8 cellular contexts compared by ENCODE assay signal in the genomic region with DNA sequence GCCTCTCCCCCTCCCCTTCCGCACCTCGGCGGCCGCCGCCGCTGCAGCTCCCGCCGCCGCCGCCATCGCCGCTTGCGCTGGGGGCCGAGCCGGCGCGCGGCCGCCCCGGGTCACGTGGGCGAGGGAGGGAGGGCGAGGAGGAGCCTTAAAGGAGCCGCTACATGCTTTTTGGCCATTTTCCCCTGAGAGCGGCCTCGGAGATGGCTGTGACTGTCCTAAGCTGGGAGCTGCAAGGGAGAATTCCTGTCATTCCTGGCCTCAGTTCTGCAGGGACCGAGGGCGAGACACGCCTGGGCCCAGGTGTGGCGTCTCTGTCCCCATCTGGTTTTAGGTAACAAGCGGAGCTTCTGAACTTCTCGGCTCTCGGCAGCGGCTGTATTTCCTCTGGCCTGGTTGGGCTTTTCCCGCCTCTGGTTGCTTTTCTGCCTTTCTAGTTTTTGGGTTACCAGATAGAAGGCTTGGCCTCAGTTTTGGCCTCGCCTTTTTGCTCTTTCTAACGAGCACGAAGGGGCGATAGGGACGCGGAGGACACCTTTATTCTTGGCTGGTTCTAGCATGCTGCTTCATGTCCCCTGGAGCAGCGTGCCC. TPM values are rescaled to one million over a fixed set of nuclear protein-coding genes. Genes with fewer than 3 reads are reported as not detected.
DNase-seq lines count a peak whose midpoint lies in the region; ATAC-seq, FAIRE-seq and TF ChIP-seq lines count a peak whose summit lies in the region.

A gene (minus strand): TSS at position 87 of the 588 bp plus-strand sequence. CDS start 21 bp downstream, at position 66.

- peak within 1 kb of the TSS; percentile 89 for H2AFZ ChIP-seq in keratinocyte (ENCODE audit: control insufficient read depth, low read length)

- H3K79me2 ChIP-seq in keratinocyte (ENCODE audit: control insufficient read depth, insufficient read depth, low read length): no peaks in the 10 kb centered on the region

- DNase-seq in GM13976 (ENCODE audit: low spot score) (peak; percentile 92), NCI-H345 treated with DMSO at 0.1 percent for 48 hours (lab: John Stamatoyannopoulos, UW; ENCODE audit: unreplicated experiment) (peak; percentile 77), keratinocyte (ENCODE audit: low read depth, low spot score) (no peak)
- peak; percentile 71 for DNase-seq in activated CD4-positive, CD25-positive, alpha-beta regulatory T cell treated with anti-CD3 and anti-CD28 coated beads, Interleukin-2, amount 50 U/mL, for 16 hours (ENCODE audit: low read depth, low spot score)
- DNase-seq in central memory CD4-positive, alpha-beta T cell: peak; percentile 83
- DNase-seq in stimulated activated CD4-positive, alpha-beta T cell treated with anti-CD3 and anti-CD28 coated beads, Interleukin-12 subunit alpha, Interleukin-12 subunit beta, amount 100 ng/mL, for 48 hours (ENCODE audit: low read depth in 2 of 3, low spot score in 1 of 3): peak; percentile 68 to 84 (median 72)

- no peaks in the 10 kb centered on the region for H3K9me1 ChIP-seq in keratinocyte (ENCODE audit: control insufficient read depth, extremely low read depth, insufficient read depth, low read length)

- peak; percentile 9 for TF ChIP-seq CTCF in GM13976 (IDR thresholded peaks at IDR 0.05; ENCODE audit: borderline replicate concordance, control extremely low read depth, extremely low read depth, insufficient read depth, missing control alignments)
- TF ChIP-seq CTCF in keratinocyte (optimal IDR thresholded peaks at IDR 0.05 in 1 of 3, IDR thresholded peaks at IDR 0.05 in 1 of 3, conservative IDR thresholded peaks at IDR 0.05 in 1 of 3; ENCODE audit: extremely low read depth in 1 of 3, insufficient read depth in 2 of 3, low read length in 3 of 3): no peak

- H3K9me3 ChIP-seq in keratinocyte (ENCODE audit: control insufficient read depth, low read depth, low read length): no peaks in the 10 kb centered on the region

- peak within 1 kb of the TSS; percentile 95 for H3K4me2 ChIP-seq in keratinocyte (ENCODE audit: control insufficient read depth, extremely low read depth, insufficient read depth, low read depth, low read length)

- H3K27me3 ChIP-seq in keratinocyte (ENCODE audit: control insufficient read depth, extremely low read depth, insufficient read depth, low read length): no peaks in the 10 kb centered on the region

- H3K4me3 ChIP-seq in keratinocyte (ENCODE audit: control insufficient read depth in 2 of 3, extremely low read depth in 1 of 3, insufficient read depth in 2 of 3, low read depth in 1 of 3, low read length in 3 of 3): peak within 1 kb of the TSS; percentile 83 to 88 (median 85)

- dilution Hi-C loops in keratinocyte (cut with MboI; ENCODE audit: extremely low pct_ligation_motif_present, low sequenced_read_pairs): no loop called here

- H3K36me3 ChIP-seq in keratinocyte (ENCODE audit: control insufficient read depth in 2 of 2, extremely low read depth in 1 of 2, insufficient read depth in 2 of 2, low read length in 2 of 2): peaks cover 5 to 6% of the 10 kb centered on the region in 2 experiments

- H3K9ac ChIP-seq in keratinocyte (ENCODE audit: control insufficient read depth, extremely low read depth, insufficient read depth, low read length): peak within 1 kb of the TSS; percentile 80

- H3K4me1 ChIP-seq in keratinocyte (ENCODE audit: control insufficient read depth, extremely low read depth, insufficient read depth, low read length): peaks cover 13% of the 10 kb centered on the region

- in situ Hi-C loops in GM13976 (cut with MboI; ENCODE audit: low sequenced_read_pairs, unreplicated experiment): no loop called here

- H4K20me1 ChIP-seq in keratinocyte (ENCODE audit: control insufficient read depth, extremely low read depth, insufficient read depth, low read length): no peaks in the 10 kb centered on the region

- no peak for FAIRE-seq in keratinocyte (lab: Jason Lieb, UNC)

- ATAC-seq in HG03108 (IDR thresholded peaks at IDR 0.05; ENCODE audit: unreplicated experiment): peak; percentile 42
- ATAC-seq in HG03159 (IDR thresholded peaks at IDR 0.05; ENCODE audit: unreplicated experiment): no peak

- H3K27ac ChIP-seq in keratinocyte (ENCODE audit: control insufficient read depth, insufficient read depth, low read length): peak within 1 kb of the TSS; percentile 74

RNA-seq across cellular contexts. Expression of the gene that starts here (rescaled TPM):
- 17.6 to 26.5 TPM (median 17.7 TPM) in 3 replicates for polyA plus RNA-seq in keratinocyte
- 6.1 TPM for polyA plus RNA-seq in keratinocyte (2011; ENCODE audit: low read depth)
- 11.6 and 20.2 TPM in 2 replicates for polyA plus RNA-seq in keratinocyte (2011; cell fraction: cytosol; rRNA removed)
- polyA plus RNA-seq in keratinocyte (2011; cell fraction: nucleus; rRNA removed): 33.0 and 40.7 TPM in 2 replicates
- polyA plus RNA-seq in keratinocyte (2012; ENCODE audit: low replicate concordance): 13.7 and 26.0 TPM in 2 replicates
- 37.6 to 74.9 TPM (median 41.4 TPM) in 3 replicates for polyA minus RNA-seq in keratinocyte
- polyA minus RNA-seq in keratinocyte (2011; cell fraction: cytosol; rRNA and poly(A)+ RNA removed): 27.2 TPM
- polyA minus RNA-seq in keratinocyte (2011; cell fraction: nucleus; rRNA and poly(A)+ RNA removed): 18.8 and 20.5 TPM in 2 replicates
